Comparison of ENCODE assay signal across 10 cellular contexts in the genomic region with DNA sequence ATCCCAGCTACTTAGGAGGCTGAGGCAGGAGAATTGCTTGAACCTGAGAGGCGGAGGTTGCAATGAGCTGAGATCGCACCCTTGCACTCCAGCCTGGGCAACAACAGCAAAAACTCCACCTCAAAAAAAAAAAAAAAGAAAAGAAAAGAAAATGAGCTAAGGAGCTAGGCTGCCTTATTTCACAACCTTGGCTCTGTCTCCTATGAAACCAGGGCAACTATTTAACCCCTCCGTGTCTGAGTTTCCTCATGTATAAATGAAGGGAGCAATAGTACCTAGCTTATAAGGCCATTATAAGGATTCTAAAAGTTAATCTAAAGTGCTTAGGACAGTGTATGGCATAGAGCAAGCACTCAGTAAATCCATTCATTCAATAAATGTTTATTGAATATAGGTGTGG. TPM values are rescaled to one million over a fixed set of nuclear protein-coding genes. Genes with fewer than 3 reads are reported as not detected.
"Had no signal": no experiment of that assay in that cellular context is flagged by ENCODE, and none has a peak within 500 bp of the region (broad histone marks: within the 10 kb centered on the region; RNA-seq: fewer than 3 reads in every experiment).

No MANE protein-coding gene starts in this region.

RNA-seq across cellular contexts. Expression of a gene that starts 32.8 kb away (rescaled TPM):
- total RNA-seq: left ventricle myocardium inferior had no signal

RNA-seq across cellular contexts. Expression of a gene that starts 52.6 kb away (rescaled TPM):
- total RNA-seq: breast epithelium; left ventricle myocardium inferior; mammary epithelial cell; natural killer cell; osteoblast; posterior vena cava; spleen; T-helper 1 cell treated with Interleukin-12 subunit alpha and Interleukin-12 subunit beta and Interleukin-4 antibody, amounts not matched to agents 30 ng/mL and 1 ng/mL, for 36 hours; thoracic aorta had no signal
- polyA plus RNA-seq: immature natural killer cell, mammary epithelial cell, spleen had no signal
